In genomic region chr10:110311357-110311949, GRCh38 we compare ENCODE assay signal across 8 cellular contexts. TPM values are rescaled to one million over a fixed set of nuclear protein-coding genes. Genes with fewer than 3 reads are reported as not detected.
A peak's percentile ranks its signal among the peaks of the same experiment; 100 is the strongest.
DNase-seq lines count a peak whose midpoint lies in the region; ATAC-seq, FAIRE-seq and TF ChIP-seq lines count a peak whose summit lies in the region.

No MANE protein-coding gene starts in this region.

- intact Hi-C loops in pancreas (cut with DNase I): loop anchor here in 2 of 3 donors (5.0 kb wide), 1 partner anchor 236 kb away; no protein-coding TSS in a partner anchor

- POLR2A ChIA-PET in activated CD4-positive, alpha-beta memory T cell treated with anti-CD3 and anti-CD28 coated beads, Interleukin-2, amount 10 ng/mL, durations not matched to agents 7 days and 5 days (lab: Charles Lee): interaction anchor here (0.8 to 1.2 kb wide), 2 partner anchors 23 to 187 kb away, joined by 4 to 5 read pairs; no protein-coding TSS in a partner anchor

- CTCF ChIA-PET in activated CD4-positive, alpha-beta memory T cell treated with anti-CD3 and anti-CD28 coated beads, Interleukin-2, amount 10 ng/mL, durations not matched to agents 7 days and 5 days (lab: Charles Lee): interaction anchor here (1.0 to 3.4 kb wide), 7 partner anchors 17 to 297 kb away, joined by 3 to 30 read pairs (median 6); no protein-coding TSS in a partner anchor

- no peak overlapping the region for H3K4me3 Mint-ChIP-seq in activated CD4-positive, alpha-beta memory T cell treated with anti-CD3 and anti-CD28 coated beads, Interleukin-2, amount 10 ng/mL, durations not matched to agents 7 days and 5 days

- no peak overlapping the region for H3K27ac ChIP-seq in pancreas

- H3K36me3 Mint-ChIP-seq in activated CD4-positive, alpha-beta memory T cell treated with anti-CD3 and anti-CD28 coated beads, Interleukin-2, amount 10 ng/mL, durations not matched to agents 7 days and 5 days (ENCODE audit: low read depth): no peaks in the 10 kb centered on the region

- TF ChIP-seq CTCF in pancreas (IDR thresholded peaks at IDR 0.05): peak in 3 of 4 donors; percentile 28 to 44 (median 42)

- H3K36me3 ChIP-seq in pancreas: no peaks in the 10 kb centered on the region

- no peaks in the 10 kb centered on the region for H3K9me3 Mint-ChIP-seq in activated CD4-positive, alpha-beta memory T cell treated with anti-CD3 and anti-CD28 coated beads, Interleukin-2, amount 10 ng/mL, durations not matched to agents 7 days and 5 days

- H3K9me3 ChIP-seq in pancreas: no peaks in the 10 kb centered on the region

- no peak overlapping the region for H3K27ac Mint-ChIP-seq in activated CD4-positive, alpha-beta memory T cell treated with anti-CD3 and anti-CD28 coated beads, Interleukin-2, amount 10 ng/mL, durations not matched to agents 7 days and 5 days

- H3K4me1 Mint-ChIP-seq in activated CD4-positive, alpha-beta memory T cell treated with anti-CD3 and anti-CD28 coated beads, Interleukin-2, amount 10 ng/mL, durations not matched to agents 7 days and 5 days: peaks cover 33% of the 10 kb centered on the region

- peak; percentile 77 to 95 (median 90) for ATAC-seq in pancreas

- WGBS in pancreas, 2 donors: 0 to 2% methylated on average over 3 of the region's 3 CpGs

- DNase-seq in DMS 273 treated with DMSO at 0.1 percent for 48 hours (lab: John Stamatoyannopoulos, UW) (peak; percentile 4), H4 (ENCODE audit: low spot score) (peak; percentile 60), NCI-H2171 treated with DMSO at 0.1 percent for 48 hours (lab: John Stamatoyannopoulos, UW) (peak; percentile 49), fibroblast of the conjunctiva (ENCODE audit: low read depth) (peak; percentile 49), pancreas (peak in 3 of 6 donors; percentile 32 to 52 (median 36)), NCI-H524 treated with DMSO at 0.1 percent for 48 hours (lab: John Stamatoyannopoulos, UW) (no peak), NCI-H128 (lab: John Stamatoyannopoulos, UW; ENCODE audit: unreplicated experiment) (no peak)
- DNase-seq in activated CD4-positive, alpha-beta memory T cell treated with anti-CD3 and anti-CD28 coated beads, Interleukin-2, amount 10 ng/mL, durations not matched to agents 7 days and 5 days: peak; percentile 50

- H3K4me1 ChIP-seq in pancreas: no peaks in the 10 kb centered on the region

- H3K4me3 ChIP-seq in pancreas: no peak overlapping the region

- H3K27me3 ChIP-seq in pancreas: peaks cover 0 to 8% (median 0%) of the 10 kb centered on the region in 4 donors

- peaks cover 3% of the 10 kb centered on the region for H3K27me3 Mint-ChIP-seq in activated CD4-positive, alpha-beta memory T cell treated with anti-CD3 and anti-CD28 coated beads, Interleukin-2, amount 10 ng/mL, durations not matched to agents 7 days and 5 days

- FAIRE-seq in pancreas (lab: Jason Lieb, UNC): peak; percentile 68

RNA-seq across cellular contexts. Expression of gene SMNDC1, which starts 6.7 kb away (rescaled TPM):
- total RNA-seq in H4 (2014; rRNA removed; shearing (Covaris generic)): 7.8 and 8.3 TPM in 2 replicates
- 10 to 100 TPM; 40.8 to 45.6 TPM for total RNA-seq in activated CD4-positive, alpha-beta memory T cell treated with anti-CD3 and anti-CD28 coated beads, Interleukin-2, amount 10 ng/mL, durations not matched to agents 7 days and 5 days
- 10 to 100 TPM in 3 of 6 donors, 1 to 10 TPM in 3; 8.0 to 13.7 (median 9.8) TPM for total RNA-seq in pancreas
- polyA plus RNA-seq in pancreas: 1 to 10 TPM; 5.2 to 9.9 TPM

Comparison
In these comparisons a context has a peak if more than half of its experiments do, and no peak if none do; other contexts are left out.
1. DNase-seq: peak in DMS 273 treated with DMSO at 0.1 percent for 48 hours (single experiment), H4 (single experiment), NCI-H2171 treated with DMSO at 0.1 percent for 48 hours (single experiment), activated CD4-positive, alpha-beta memory T cell treated with anti-CD3 and anti-CD28 coated beads, Interleukin-2, amount 10 ng/mL, durations not matched to agents 7 days and 5 days (single experiment) and fibroblast of the conjunctiva (single experiment); none in NCI-H524 treated with DMSO at 0.1 percent for 48 hours (single experiment) and NCI-H128 (single experiment).